9 cellular contexts compared by ENCODE assay signal in genomic region chr22:29689872-29690213, GRCh38. TPM values are rescaled to one million over a fixed set of nuclear protein-coding genes. Genes with fewer than 3 reads are reported as not detected.
DNase-seq lines count a peak whose midpoint lies in the region; ATAC-seq and TF ChIP-seq lines count a peak whose summit lies in the region.
"Had no signal": no experiment of that assay in that cellular context is flagged by ENCODE, and none has a peak within 500 bp of the region (broad histone marks: within the 10 kb centered on the region; RNA-seq: fewer than 3 reads in every experiment).

No MANE protein-coding gene starts in this region.

- no peaks in the 10 kb centered on the region for H3K27me3 ChIP-seq in ovary
- H3K27me3 ChIP-seq: BLaER1 treated with 17β-estradiol and CSF1 and Interleukin-3, amounts not matched to agents 10 nM and 100 nM had no signal

- H3K4me1 ChIP-seq in ovary (ENCODE audit: insufficient read depth) = peaks cover 11% of the 10 kb centered on the region

- ATAC-seq in GM18505 (IDR thresholded peaks at IDR 0.05; ENCODE audit: unreplicated experiment) = no peak

- H3K27ac ChIP-seq in ovary = no peak overlapping the region
- H3K27ac ChIP-seq: BLaER1 treated with 17β-estradiol and CSF1 and Interleukin-3, amounts not matched to agents 10 nM and 100 nM had no signal

- TF ChIP-seq CTCF in fibroblast of the aortic adventitia (IDR thresholded peaks at IDR 0.05; ENCODE audit: insufficient read depth, low read length) = peak; percentile 83
- peak; percentile 11 to 41 (median 30) for TF ChIP-seq CTCF in ovary (IDR thresholded peaks at IDR 0.05)

- TF ChIP-seq EP300 in ovary (IDR thresholded peaks at IDR 0.05) = no peak

- no peak overlapping the region for H3K4me3 ChIP-seq in fibroblast of the aortic adventitia (ENCODE audit: low read depth, low read length)
- no peak overlapping the region for H3K4me3 ChIP-seq in ovary
- H3K4me3 ChIP-seq: BLaER1 treated with 17β-estradiol and CSF1 and Interleukin-3, amounts not matched to agents 10 nM and 100 nM had no signal

- H3K36me3 ChIP-seq in ovary = no peaks in the 10 kb centered on the region

- TF ChIP-seq POLR2A in ovary (IDR thresholded peaks at IDR 0.05) = no peak
- no peak for TF ChIP-seq POLR2A in GM18505 (IDR thresholded peaks at IDR 0.05; ENCODE audit: borderline replicate concordance, extremely low read depth, insufficient read depth, insufficient read length)

- DNase-seq in NCI-H1417 (lab: John Stamatoyannopoulos, UW) (peak; percentile 40 to 68 (median 42)), NCI-H1417 treated with DMSO at 0.1 percent for 48 hours (lab: John Stamatoyannopoulos, UW) (no peak), NCI-H2107 (lab: John Stamatoyannopoulos, UW) (peak; percentile 58), fibroblast of the aortic adventitia (ENCODE audit: low read depth) (peak; percentile 58), ovary (peak; percentile 39 to 64 (median 62)), GF-D8 (lab: John Stamatoyannopoulos, UW) (no peak)
- peak; percentile 30 for DNase-seq in activated CD8-positive, alpha-beta memory T cell treated with anti-CD3 and anti-CD28 coated beads, Interleukin-2, amount 50 U/mL, for 4 hours

- H3K9me3 ChIP-seq in ovary = no peaks in the 10 kb centered on the region
- H3K9me3 ChIP-seq: BLaER1 treated with 17β-estradiol and CSF1 and Interleukin-3, amounts not matched to agents 10 nM and 100 nM had no signal

- 31 to 39% (median 38%) methylated on average over 8 of the region's 8 CpGs for WGBS in ovary, 3 donors

- intact Hi-C loops in ovary (cut with DNase I) = loop anchor here in 3 of 4 donors (5.0 to 10.0 kb wide), 3 partner anchors 312 to 395 kb away; partner anchors contain the start of gene HORMAD2 (in 1 of the 3)

RNA-seq across cellular contexts. Expression of gene CABP7, which starts 30.0 kb away (rescaled TPM):
- not detected in 2 replicates for total RNA-seq in fibroblast of the aortic adventitia (ENCODE audit: low replicate concordance)
- total RNA-seq in ovary = under 1 TPM in 2 of 7 donors, not detected in 5; 0.07 to 0.23 TPM
- polyA plus RNA-seq in ovary = under 1 TPM in 1 of 2 donors, not detected in 1; 0.04 TPM

Comparison
In these comparisons a context has a peak if more than half of its experiments do, and no peak if none do; other contexts are left out.
1. DNase-seq: peak in NCI-H1417 (3 of 3), NCI-H2107 (single experiment), activated CD8-positive, alpha-beta memory T cell treated with anti-CD3 and anti-CD28 coated beads, Interleukin-2, amount 50 U/mL, for 4 hours (single experiment), fibroblast of the aortic adventitia (single experiment) and ovary (5 of 5); none in NCI-H1417 treated with DMSO at 0.1 percent for 48 hours (single experiment) and GF-D8 (single experiment).